Comparison of ENCODE assay signal across 9 cellular contexts in the genomic region with DNA sequence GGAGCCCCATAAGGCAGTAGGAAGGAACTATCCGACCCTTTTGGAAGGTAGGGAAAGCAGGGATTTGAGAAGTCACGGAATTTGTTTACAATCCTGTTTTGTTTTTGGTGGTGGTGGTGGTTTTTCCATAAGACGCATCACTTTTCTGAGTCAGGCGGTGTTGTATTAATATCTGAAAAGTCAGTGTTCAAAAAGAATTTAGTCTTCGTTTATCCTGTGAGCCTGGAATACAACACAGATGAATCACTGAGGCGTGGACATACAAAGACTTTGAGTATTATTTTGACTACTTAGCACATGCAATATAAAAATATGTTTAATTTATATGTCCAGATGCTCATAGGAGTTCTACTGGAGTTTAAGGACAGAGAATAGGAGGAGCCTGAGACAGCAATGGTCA. TPM values are rescaled to one million over a fixed set of nuclear protein-coding genes. Genes with fewer than 3 reads are reported as not detected.
DNase-seq lines count a peak whose midpoint lies in the region; ATAC-seq and TF ChIP-seq lines count a peak whose summit lies in the region.
"Had no signal": no experiment of that assay in that cellular context is flagged by ENCODE, and none has a peak within 500 bp of the region (broad histone marks: within the 10 kb centered on the region; RNA-seq: fewer than 3 reads in every experiment).

No MANE protein-coding gene starts in this region.

- TF ChIP-seq RAD21 in SK-N-SH (IDR thresholded peaks at IDR 0.05; ENCODE audit: low read length): no peak

- peaks cover 13% of the 10 kb centered on the region for H3K4me1 Mint-ChIP-seq in activated T-helper 17 cell treated with anti-CD3 and anti-CD28 coated beads, Interleukin-2, amount 50 U/mL, for 72 hours

- no peaks in the 10 kb centered on the region; the same call in 1 of the 2 replicates for H3K9me3 ChIP-seq in SK-N-SH
- peaks cover 27% of the 10 kb centered on the region for H3K9me3 ChIP-seq in iPS-18a (ENCODE audit: control insufficient read depth, low read depth, low read length)
- peaks cover 12 to 13% of the 10 kb centered on the region in 2 donors for H3K9me3 ChIP-seq in stomach smooth muscle (ENCODE audit: control insufficient read depth in 2 of 2, low read length in 2 of 2)

- POLR2A ChIA-PET in SK-N-SH (lab: Yijun Ruan, JAX): no interaction called here

- H3K36me3 Mint-ChIP-seq in activated T-helper 17 cell treated with anti-CD3 and anti-CD28 coated beads, Interleukin-2, amount 50 U/mL, for 72 hours (ENCODE audit: low read depth): peaks cover 41% of the 10 kb centered on the region

- peak overlapping the region in 1 of 2 experiments; percentile 89; a peak in 1 of 4 replicates for H3K27ac ChIP-seq in SK-N-SH (ENCODE audit: low read depth in 2 of 2, low read length in 1 of 2)
- no peak overlapping the region for H3K27ac ChIP-seq in iPS-18a (ENCODE audit: low read length)
- peak overlapping the region; percentile 75 for H3K27ac ChIP-seq in stomach smooth muscle (ENCODE audit: low read length)

- H3K36me3 ChIP-seq in SK-N-SH (replicated peaks in 1 of 2; ENCODE audit: control insufficient read depth in 1 of 2, insufficient read depth in 2 of 2, low read length in 1 of 2) (peaks cover 32 to 36% of the 10 kb centered on the region in 2 experiments), iPS-18a (ENCODE audit: control insufficient read depth, low read depth, low read length) (peaks cover 34% of the 10 kb centered on the region), stomach smooth muscle (ENCODE audit: control insufficient read depth in 2 of 2, insufficient read depth in 2 of 2, low read length in 2 of 2) (peaks cover 23 to 26% of the 10 kb centered on the region in 2 donors)

- H3K9me2 ChIP-seq in SK-N-SH: no peaks in the 10 kb centered on the region

- no peak for DNase-seq in SK-N-SH
- DNase-seq in NCI-H510A treated with DMSO at 0.1 percent for 48 hours (lab: John Stamatoyannopoulos, UW): no peak

- ATAC-seq in SK-N-SH treated with all-trans-retinoic acid at 6 μM for 48 hours (no peak), HG03045 (IDR thresholded peaks at IDR 0.05; ENCODE audit: unreplicated experiment) (no peak), GM21367 (IDR thresholded peaks at IDR 0.05; ENCODE audit: unreplicated experiment) (no peak)
- no peak for ATAC-seq in activated T-helper 17 cell treated with anti-CD3 and anti-CD28 coated beads, Interleukin-2, amount 50 U/mL, for 72 hours (replicated peaks)

- no peak for TF ChIP-seq CTCF in SK-N-SH (IDR thresholded peaks at IDR 0.05)

- H2AFZ ChIP-seq in SK-N-SH (ENCODE audit: low read depth): peak overlapping the region; percentile 87

- peaks cover 11% of the 10 kb centered on the region for H3K9me3 Mint-ChIP-seq in activated T-helper 17 cell treated with anti-CD3 and anti-CD28 coated beads, Interleukin-2, amount 50 U/mL, for 72 hours

- TF ChIP-seq EP300 in SK-N-SH (IDR thresholded peaks at IDR 0.05; ENCODE audit: borderline replicate concordance in 1 of 2, low read depth in 1 of 2, low read length in 1 of 2): no peak

- H3K27me3 Mint-ChIP-seq in activated T-helper 17 cell treated with anti-CD3 and anti-CD28 coated beads, Interleukin-2, amount 50 U/mL, for 72 hours: no peaks in the 10 kb centered on the region

- H3K27me3 ChIP-seq in SK-N-SH (ENCODE audit: insufficient read depth): no peaks in the 10 kb centered on the region
- H3K27me3 ChIP-seq in iPS-18a (ENCODE audit: control insufficient read depth, insufficient read depth, low read length): peaks cover 15% of the 10 kb centered on the region
- no peaks in the 10 kb centered on the region for H3K27me3 ChIP-seq in stomach smooth muscle (ENCODE audit: control insufficient read depth in 1 of 2, insufficient read depth in 2 of 2, low read length in 2 of 2)

- WGBS in SK-N-SH (ENCODE audit: low lambda C conversion rate): 76% methylated on average over 6 of the region's 6 CpGs

- H3K4me1 ChIP-seq in SK-N-SH (ENCODE audit: control insufficient read depth in 1 of 2, insufficient read depth in 2 of 2, low read depth in 1 of 2, low read length in 1 of 2): no peaks in the 10 kb centered on the region; a peak in 1 of 4 replicates
- peaks cover 16% of the 10 kb centered on the region for H3K4me1 ChIP-seq in iPS-18a (ENCODE audit: control insufficient read depth, low read depth, low read length)
- peaks cover 16% of the 10 kb centered on the region for H3K4me1 ChIP-seq in stomach smooth muscle (ENCODE audit: control insufficient read depth, insufficient read depth, low read length)

- no peaks in the 10 kb centered on the region for H4K20me1 ChIP-seq in SK-N-SH (ENCODE audit: insufficient read depth)

- CTCF ChIA-PET in SK-N-SH (lab: Yijun Ruan, JAX): no interaction called here

- H3K27ac Mint-ChIP-seq in activated T-helper 17 cell treated with anti-CD3 and anti-CD28 coated beads, Interleukin-2, amount 50 U/mL, for 72 hours: no peak overlapping the region

- peak overlapping the region; percentile 88 for H3K4me3 Mint-ChIP-seq in activated T-helper 17 cell treated with anti-CD3 and anti-CD28 coated beads, Interleukin-2, amount 50 U/mL, for 72 hours

- H3K4me2 ChIP-seq in SK-N-SH: peak overlapping the region; percentile 80

- no peaks in the 10 kb centered on the region for H3K79me2 ChIP-seq in SK-N-SH (ENCODE audit: insufficient read depth)

- peaks cover 7% of the 10 kb centered on the region for H3F3A ChIP-seq in SK-N-SH (replicated peaks; ENCODE audit: insufficient read depth)

- H3K9ac ChIP-seq in SK-N-SH (no peak overlapping the region), iPS-18a (ENCODE audit: low read length) (peak overlapping the region; percentile 85), stomach smooth muscle (ENCODE audit: low read length in 2 of 2) (peak overlapping the region; percentile 80)

- H3K4me3 ChIP-seq in SK-N-SH (ENCODE audit: low read depth in 2 of 2, low read length in 1 of 2) (peak overlapping the region; percentile 80 to 81), iPS-18a (ENCODE audit: low read length) (peak overlapping the region; percentile 85), stomach smooth muscle (ENCODE audit: low read length in 2 of 2) (peak overlapping the region; percentile 89 to 93)

TF ChIP-seq in SK-N-SH, 30 proteins besides CTCF, POLR2A, EP300 and RAD21 (continues in another document):
- TF ChIP-seq GATA2 (CRISPR knock-in tag; IDR thresholded peaks at IDR 0.05): no peak
- TF ChIP-seq, protein P1, sequence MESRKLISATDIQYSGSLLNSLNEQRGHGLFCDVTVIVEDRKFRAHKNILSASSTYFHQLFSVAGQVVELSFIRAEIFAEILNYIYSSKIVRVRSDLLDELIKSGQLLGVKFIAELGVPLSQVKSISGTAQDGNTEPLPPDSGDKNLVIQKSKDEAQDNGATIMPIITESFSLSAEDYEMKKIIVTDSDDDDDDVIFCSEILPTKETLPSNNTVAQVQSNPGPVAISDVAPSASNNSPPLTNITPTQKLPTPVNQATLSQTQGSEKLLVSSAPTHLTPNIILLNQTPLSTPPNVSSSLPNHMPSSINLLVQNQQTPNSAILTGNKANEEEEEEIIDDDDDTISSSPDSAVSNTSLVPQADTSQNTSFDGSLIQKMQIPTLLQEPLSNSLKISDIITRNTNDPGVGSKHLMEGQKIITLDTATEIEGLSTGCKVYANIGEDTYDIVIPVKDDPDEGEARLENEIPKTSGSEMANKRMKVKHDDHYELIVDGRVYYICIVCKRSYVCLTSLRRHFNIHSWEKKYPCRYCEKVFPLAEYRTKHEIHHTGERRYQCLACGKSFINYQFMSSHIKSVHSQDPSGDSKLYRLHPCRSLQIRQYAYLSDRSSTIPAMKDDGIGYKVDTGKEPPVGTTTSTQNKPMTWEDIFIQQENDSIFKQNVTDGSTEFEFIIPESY (IDR thresholded peaks at IDR 0.05; ENCODE audit: borderline replicate concordance, low read depth): no peak

TF ChIP-seq in SK-N-SH treated with all-trans-retinoic acid at 6 μM for 48 hours, 23 proteins besides CTCF, POLR2A, EP300 and RAD21 (continues in another document):
- no peak for TF ChIP-seq ISL1 (CRISPR knock-in tag; IDR thresholded peaks at IDR 0.05)
- TF ChIP-seq TOX (CRISPR knock-in tag; IDR thresholded peaks at IDR 0.05; ENCODE audit: borderline replicate concordance): no peak
- TF ChIP-seq, protein P2, sequence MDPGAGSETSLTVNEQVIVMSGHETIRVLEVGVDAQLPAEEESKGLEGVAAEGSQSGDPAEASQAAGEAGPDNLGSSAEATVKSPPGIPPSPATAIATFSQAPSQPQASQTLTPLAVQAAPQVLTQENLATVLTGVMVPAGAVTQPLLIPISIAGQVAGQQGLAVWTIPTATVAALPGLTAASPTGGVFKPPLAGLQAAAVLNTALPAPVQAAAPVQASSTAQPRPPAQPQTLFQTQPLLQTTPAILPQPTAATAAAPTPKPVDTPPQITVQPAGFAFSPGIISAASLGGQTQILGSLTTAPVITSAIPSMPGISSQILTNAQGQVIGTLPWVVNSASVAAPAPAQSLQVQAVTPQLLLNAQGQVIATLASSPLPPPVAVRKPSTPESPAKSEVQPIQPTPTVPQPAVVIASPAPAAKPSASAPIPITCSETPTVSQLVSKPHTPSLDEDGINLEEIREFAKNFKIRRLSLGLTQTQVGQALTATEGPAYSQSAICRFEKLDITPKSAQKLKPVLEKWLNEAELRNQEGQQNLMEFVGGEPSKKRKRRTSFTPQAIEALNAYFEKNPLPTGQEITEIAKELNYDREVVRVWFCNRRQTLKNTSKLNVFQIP (CRISPR knock-in tag; IDR thresholded peaks at IDR 0.05; ENCODE audit: borderline replicate concordance, low read depth): no peak

RNA-seq across cellular contexts. Expression of a gene that starts 0.8 kb away (rescaled TPM):
- 1.4 TPM in 2 replicates for polyA plus RNA-seq in SK-N-SH (2012; rRNA removed)
- polyA plus RNA-seq in SK-N-SH (2012; cell fraction: cytosol; rRNA removed): 0.75 and 0.76 TPM in 2 replicates
- 0.91 and 1.00 TPM in 2 replicates for polyA plus RNA-seq in SK-N-SH (2012; cell fraction: nucleus; rRNA removed)
- total RNA-seq in activated T-helper 17 cell treated with anti-CD3 and anti-CD28 coated beads, Interleukin-2, amount 50 U/mL, for 72 hours: 1 to 10 TPM; 2.9 to 3.5 TPM
- total RNA-seq: A172 had no signal

RNA-seq across cellular contexts. Expression of a gene that starts 42.5 kb away (rescaled TPM):
- 1.6 and 2.3 TPM in 2 replicates for polyA plus RNA-seq in SK-N-SH (2012; rRNA removed)
- 1.6 and 2.0 TPM in 2 replicates for polyA plus RNA-seq in SK-N-SH (2012; cell fraction: cytosol; rRNA removed)
- polyA plus RNA-seq in SK-N-SH (2012; cell fraction: nucleus; rRNA removed): 2.2 and 2.7 TPM in 2 replicates
- 1 to 10 TPM; 3.8 to 4.4 TPM for total RNA-seq in activated T-helper 17 cell treated with anti-CD3 and anti-CD28 coated beads, Interleukin-2, amount 50 U/mL, for 72 hours

RNA-seq across cellular contexts. Expression of a gene that starts 48.5 kb away (rescaled TPM):
- 9.0 and 12.5 TPM in 2 replicates for polyA plus RNA-seq in SK-N-SH (2012; rRNA removed)
- polyA plus RNA-seq in SK-N-SH (2012; cell fraction: cytosol; rRNA removed): 7.3 and 7.8 TPM in 2 replicates
- 24.3 and 31.8 TPM in 2 replicates for polyA plus RNA-seq in SK-N-SH (2012; cell fraction: nucleus; rRNA removed)
- total RNA-seq in activated T-helper 17 cell treated with anti-CD3 and anti-CD28 coated beads, Interleukin-2, amount 50 U/mL, for 72 hours: 10 to 100 TPM in 1 of 2 donors, 1 to 10 TPM in 1; 6.3 to 13.8 TPM
